ENCODE assay signal across 8 cellular contexts in genomic region chr17:81858967-81859905, GRCh38. TPM values are rescaled to one million over a fixed set of nuclear protein-coding genes. Genes with fewer than 3 reads are reported as not detected.
DNase-seq lines count a peak whose midpoint lies in the region; ATAC-seq and TF ChIP-seq lines count a peak whose summit lies in the region.

No MANE protein-coding gene starts in this region.

- H3K36me3 Mint-ChIP-seq in activated T-helper 1 cell treated with anti-CD3 and anti-CD28 coated beads, Interleukin-12 subunit alpha, Interleukin-12 subunit beta, Interleukin-2, Interleukin-4 antibody, amounts not matched to agents 30 ng/mL and 10 ng/mL and 1 ng/mL, durations not matched to agents 14 hours and 24 hours and 36 hours (ENCODE audit: low read depth), result peaks cover 27% of the 10 kb centered on the region

- TF ChIP-seq CTCF in thoracic aorta (IDR thresholded peaks at IDR 0.05), result no peak

- peaks cover 31% of the 10 kb centered on the region for H3K4me1 Mint-ChIP-seq in activated T-helper 1 cell treated with anti-CD3 and anti-CD28 coated beads, Interleukin-12 subunit alpha, Interleukin-12 subunit beta, Interleukin-2, Interleukin-4 antibody, amounts not matched to agents 30 ng/mL and 10 ng/mL and 1 ng/mL, durations not matched to agents 14 hours and 24 hours and 36 hours (ENCODE audit: low read depth)

- H3K27me3 ChIP-seq in thoracic aorta (replicated peaks; ENCODE audit: insufficient read depth), result no peaks in the 10 kb centered on the region

- ATAC-seq in thoracic aorta (ENCODE audit: insufficient number of reproducible peaks, low FRiP score, low read depth) (no peak), GM21360 (IDR thresholded peaks at IDR 0.05; ENCODE audit: unreplicated experiment) (no peak), HG03025 (IDR thresholded peaks at IDR 0.05; ENCODE audit: low FRiP score, unreplicated experiment) (no peak)

- H3K27me3 Mint-ChIP-seq in activated T-helper 1 cell treated with anti-CD3 and anti-CD28 coated beads, Interleukin-12 subunit alpha, Interleukin-12 subunit beta, Interleukin-2, Interleukin-4 antibody, amounts not matched to agents 30 ng/mL and 10 ng/mL and 1 ng/mL, durations not matched to agents 14 hours and 24 hours and 36 hours (ENCODE audit: insufficient read depth), result peaks cover 3% of the 10 kb centered on the region

- peak overlapping the region; percentile 93 for H3K4me3 Mint-ChIP-seq in activated T-helper 1 cell treated with anti-CD3 and anti-CD28 coated beads, Interleukin-12 subunit alpha, Interleukin-12 subunit beta, Interleukin-2, Interleukin-4 antibody, amounts not matched to agents 30 ng/mL and 10 ng/mL and 1 ng/mL, durations not matched to agents 14 hours and 24 hours and 36 hours

- intact Hi-C loops in activated T-helper 1 cell treated with anti-CD3 and anti-CD28 coated beads, Interleukin-12 subunit alpha, Interleukin-12 subunit beta, Interleukin-2, Interleukin-4 antibody, amounts not matched to agents 30 ng/mL and 10 ng/mL and 1 ng/mL, durations not matched to agents 14 hours and 24 hours and 36 hours (cut with micrococcal nuclease), result no loop called here

- H3K4me3 ChIP-seq in thoracic aorta, result peak overlapping the region; percentile 77

- H3K27ac Mint-ChIP-seq in activated T-helper 1 cell treated with anti-CD3 and anti-CD28 coated beads, Interleukin-12 subunit alpha, Interleukin-12 subunit beta, Interleukin-2, Interleukin-4 antibody, amounts not matched to agents 30 ng/mL and 10 ng/mL and 1 ng/mL, durations not matched to agents 14 hours and 24 hours and 36 hours, result peak overlapping the region; percentile 85

- peak overlapping the region; percentile 81 to 86 for H3K27ac ChIP-seq in thoracic aorta

- no peaks in the 10 kb centered on the region for H3K9me3 ChIP-seq in thoracic aorta

- peaks cover 19 to 39% of the 10 kb centered on the region in 2 donors for H3K4me1 ChIP-seq in thoracic aorta (ENCODE audit: control insufficient read depth in 1 of 2, low read depth in 2 of 2)

- DNase-seq in activated CD4-positive, alpha-beta T cell treated with anti-CD3 and anti-CD28 coated beads for 48 hours, result peak; percentile 23
- DNase-seq in activated CD4-positive, alpha-beta T cell treated with anti-CD3 and anti-CD28 coated beads for 4 hours, result no peak
- no peak for DNase-seq in activated T-helper 1 cell treated with anti-CD3 and anti-CD28 coated beads, Interleukin-12 subunit alpha, Interleukin-12 subunit beta, Interleukin-2, Interleukin-4 antibody, amounts not matched to agents 30 ng/mL and 10 ng/mL and 1 ng/mL, durations not matched to agents 14 hours and 24 hours and 36 hours (ENCODE audit: low spot score)
- DNase-seq in iris pigment epithelial cell (ENCODE audit: low read depth), result peak; percentile 39
- no peak for DNase-seq in thoracic aorta (ENCODE audit: low spot score)
- no peak for DNase-seq in RPMI8226

- no peaks in the 10 kb centered on the region for H3K9me3 Mint-ChIP-seq in activated T-helper 1 cell treated with anti-CD3 and anti-CD28 coated beads, Interleukin-12 subunit alpha, Interleukin-12 subunit beta, Interleukin-2, Interleukin-4 antibody, amounts not matched to agents 30 ng/mL and 10 ng/mL and 1 ng/mL, durations not matched to agents 14 hours and 24 hours and 36 hours

- peaks cover 11% of the 10 kb centered on the region for H3K36me3 ChIP-seq in thoracic aorta

RNA-seq across cellular contexts. Expression of gene P4HB, which starts 1.1 kb away (rescaled TPM):
- total RNA-seq in activated T-helper 1 cell treated with anti-CD3 and anti-CD28 coated beads, Interleukin-12 subunit alpha, Interleukin-12 subunit beta, Interleukin-2, Interleukin-4 antibody, amounts not matched to agents 30 ng/mL and 10 ng/mL and 1 ng/mL, durations not matched to agents 14 hours and 24 hours and 36 hours, result 477 and 487 TPM in 2 replicates
- 100 to 1,000 TPM; 515 to 655 TPM for total RNA-seq in thoracic aorta

RNA-seq across cellular contexts. Expression of gene ARHGDIA, which starts 11.9 kb away (rescaled TPM):
- total RNA-seq in activated T-helper 1 cell treated with anti-CD3 and anti-CD28 coated beads, Interleukin-12 subunit alpha, Interleukin-12 subunit beta, Interleukin-2, Interleukin-4 antibody, amounts not matched to agents 30 ng/mL and 10 ng/mL and 1 ng/mL, durations not matched to agents 14 hours and 24 hours and 36 hours, result 701 and 705 TPM in 2 replicates
- total RNA-seq in thoracic aorta, result 100 to 1,000 TPM; 206 to 324 TPM

RNA-seq across cellular contexts. Expression of gene PPP1R27, which starts 24.4 kb away (rescaled TPM):
- not detected in 2 replicates for total RNA-seq in activated T-helper 1 cell treated with anti-CD3 and anti-CD28 coated beads, Interleukin-12 subunit alpha, Interleukin-12 subunit beta, Interleukin-2, Interleukin-4 antibody, amounts not matched to agents 30 ng/mL and 10 ng/mL and 1 ng/mL, durations not matched to agents 14 hours and 24 hours and 36 hours
- total RNA-seq in thoracic aorta, result not detected

RNA-seq across cellular contexts. Expression of gene MCRIP1, which starts 26.1 kb away (rescaled TPM):
- 56.0 and 62.3 TPM in 2 replicates for total RNA-seq in activated T-helper 1 cell treated with anti-CD3 and anti-CD28 coated beads, Interleukin-12 subunit alpha, Interleukin-12 subunit beta, Interleukin-2, Interleukin-4 antibody, amounts not matched to agents 30 ng/mL and 10 ng/mL and 1 ng/mL, durations not matched to agents 14 hours and 24 hours and 36 hours
- total RNA-seq in thoracic aorta, result 100 to 1,000 TPM in 1 of 2 donors, 10 to 100 TPM in 1; 57.5 to 116 TPM

RNA-seq across cellular contexts. Expression of gene ALYREF, which starts 32.1 kb away (rescaled TPM):
- total RNA-seq in activated T-helper 1 cell treated with anti-CD3 and anti-CD28 coated beads, Interleukin-12 subunit alpha, Interleukin-12 subunit beta, Interleukin-2, Interleukin-4 antibody, amounts not matched to agents 30 ng/mL and 10 ng/mL and 1 ng/mL, durations not matched to agents 14 hours and 24 hours and 36 hours, result 241 and 249 TPM in 2 replicates
- total RNA-seq in thoracic aorta, result 10 to 100 TPM; 43.8 to 51.4 TPM

Comparison
In these comparisons a context has a peak if more than half of its experiments do, and no peak if none do; other contexts are left out.
1. DNase-seq: peak in activated CD4-positive, alpha-beta T cell treated with anti-CD3 and anti-CD28 coated beads for 48 hours (single experiment) and iris pigment epithelial cell (single experiment); none in activated CD4-positive, alpha-beta T cell treated with anti-CD3 and anti-CD28 coated beads for 4 hours (0 of 2), activated T-helper 1 cell treated with anti-CD3 and anti-CD28 coated beads, Interleukin-12 subunit alpha, Interleukin-12 subunit beta, Interleukin-2, Interleukin-4 antibody, amounts not matched to agents 30 ng/mL and 10 ng/mL and 1 ng/mL, durations not matched to agents 14 hours and 24 hours and 36 hours (single experiment), thoracic aorta (single experiment) and RPMI8226 (single experiment).